In genomic region chr2:46161921-46162320, GRCh38 we compare ENCODE assay signal across 15 cellular contexts.
DNase-seq lines count a peak whose midpoint lies in the region; ATAC-seq and TF ChIP-seq lines count a peak whose summit lies in the region.
"Had no signal": no experiment of that assay in that cellular context is flagged by ENCODE, and none has a peak within 500 bp of the region (broad histone marks: within the 10 kb centered on the region; RNA-seq: fewer than 3 reads in every experiment).

No MANE protein-coding gene starts in this region.

- DNase-seq in PC-9 = no peak
- DNase-seq in coronary artery (ENCODE audit: low spot score) = peak; percentile 47
- DNase-seq in nephron progenitor cell = no peak
- no peak for DNase-seq in transverse colon
- DNase-seq in head of caudate nucleus = no peak
- no peak for DNase-seq in NCI-H1417 treated with DMSO at 0.1 percent for 48 hours (lab: John Stamatoyannopoulos, UW)
- DNase-seq: activated CD4-positive, alpha-beta T cell treated with anti-CD3 and anti-CD28 coated beads, Interleukin-2, amount 10 ng/mL, durations not matched to agents 7 days and 5 days; activated naive CD4-positive, alpha-beta T cell treated with anti-CD3 and anti-CD28 coated beads, Interleukin-2, amount 10 ng/mL, durations not matched to agents 7 days and 5 days; AML-193; NCI-H1930; NCI-H345; NK-92 treated with Interleukin-12 subunit alpha and Interleukin-12 subunit beta, amount 100 ng/mL, for 24 hours; stimulated activated CD4-positive, alpha-beta T cell treated with anti-CD3 and anti-CD28 coated beads, Interleukin-12 subunit alpha, Interleukin-12 subunit beta, amount 100 ng/mL, for 4 hours; testis had no signal

- TF ChIP-seq EP300 in transverse colon (IDR thresholded peaks at IDR 0.05; ENCODE audit: low read depth) = no peak

- no peaks in the 10 kb centered on the region for H3K9me3 Mint-ChIP-seq in nephron progenitor cell
- H3K9me3 Mint-ChIP-seq: activated CD4-positive, alpha-beta T cell treated with anti-CD3 and anti-CD28 coated beads, Interleukin-2, amount 10 ng/mL, durations not matched to agents 7 days and 5 days; activated naive CD4-positive, alpha-beta T cell treated with anti-CD3 and anti-CD28 coated beads, Interleukin-2, amount 10 ng/mL, durations not matched to agents 7 days and 5 days had no signal

- intact Hi-C loops in PC-9 (cut with micrococcal nuclease; ENCODE audit: unreplicated experiment) = no loop called here
- intact Hi-C loops in transverse colon (cut with DNase I; ENCODE audit: low total_unique reads) = no loop called here
- intact Hi-C loops in head of caudate nucleus (cut with DNase I) = no loop called here

- 75 to 79% methylated on average over 3 of the region's 3 CpGs for WGBS in transverse colon (ENCODE audit: low coverage in 1 of 2), 2 donors

- H3K4me1 Mint-ChIP-seq in nephron progenitor cell = peaks cover 40% of the 10 kb centered on the region
- H3K4me1 Mint-ChIP-seq: activated CD4-positive, alpha-beta T cell treated with anti-CD3 and anti-CD28 coated beads, Interleukin-2, amount 10 ng/mL, durations not matched to agents 7 days and 5 days had no signal

- no peak for ATAC-seq in GM18868 (IDR thresholded peaks at IDR 0.05; ENCODE audit: unreplicated experiment)

- H2AFZ ChIP-seq in PC-9 = no peak overlapping the region

- CTCF ChIA-PET in PC-9 (lab: Charles Lee) = no interaction called here

- POLR2A ChIA-PET in PC-9 (lab: Charles Lee; ENCODE audit: unreplicated experiment) = no interaction called here

- in situ Hi-C loops in transverse colon (cut with MboI; ENCODE audit: low pct_ligation_motif_present in 1 of 4, low pct_unique_long_range_greater_than_20kb in 1 of 4, low sequenced_read_pairs in 3 of 4) = no loop called here

- peaks cover 68% of the 10 kb centered on the region for H3K4me1 ChIP-seq in PC-9 (replicated peaks; ENCODE audit: insufficient read depth)
- peaks cover 12 to 29% (median 23%) of the 10 kb centered on the region in 4 donors for H3K4me1 ChIP-seq in transverse colon

- H3K27ac Mint-ChIP-seq in nephron progenitor cell = peak overlapping the region; percentile 11
- H3K27ac Mint-ChIP-seq: activated CD4-positive, alpha-beta T cell treated with anti-CD3 and anti-CD28 coated beads, Interleukin-2, amount 10 ng/mL, durations not matched to agents 7 days and 5 days; activated naive CD4-positive, alpha-beta T cell treated with anti-CD3 and anti-CD28 coated beads, Interleukin-2, amount 10 ng/mL, durations not matched to agents 7 days and 5 days had no signal

- peaks cover 7% of the 10 kb centered on the region for H3K27me3 Mint-ChIP-seq in nephron progenitor cell (ENCODE audit: low read depth, poor library complexity)
- H3K27me3 Mint-ChIP-seq: activated CD4-positive, alpha-beta T cell treated with anti-CD3 and anti-CD28 coated beads, Interleukin-2, amount 10 ng/mL, durations not matched to agents 7 days and 5 days; activated naive CD4-positive, alpha-beta T cell treated with anti-CD3 and anti-CD28 coated beads, Interleukin-2, amount 10 ng/mL, durations not matched to agents 7 days and 5 days had no signal

- no peaks in the 10 kb centered on the region for H3K36me3 Mint-ChIP-seq in nephron progenitor cell (ENCODE audit: low read depth)
- H3K36me3 Mint-ChIP-seq: activated naive CD4-positive, alpha-beta T cell treated with anti-CD3 and anti-CD28 coated beads, Interleukin-2, amount 10 ng/mL, durations not matched to agents 7 days and 5 days had no signal

- no peak overlapping the region for H3K4me3 Mint-ChIP-seq in nephron progenitor cell
- H3K4me3 Mint-ChIP-seq: activated CD4-positive, alpha-beta T cell treated with anti-CD3 and anti-CD28 coated beads, Interleukin-2, amount 10 ng/mL, durations not matched to agents 7 days and 5 days; activated naive CD4-positive, alpha-beta T cell treated with anti-CD3 and anti-CD28 coated beads, Interleukin-2, amount 10 ng/mL, durations not matched to agents 7 days and 5 days had no signal

- H3K27ac ChIP-seq in PC-9 = peak overlapping the region; percentile 96
- H3K27ac ChIP-seq in coronary artery = peak overlapping the region; percentile 47 to 68
- peak overlapping the region; percentile 1 to 23 (median 13) for H3K27ac ChIP-seq in transverse colon
- H3K27ac ChIP-seq: testis had no signal

- H3K36me3 ChIP-seq in PC-9 (ENCODE audit: low read depth) (no peaks in the 10 kb centered on the region), transverse colon (no peaks in the 10 kb centered on the region)

- no peak overlapping the region for H3K4me2 ChIP-seq in PC-9

- no peak for TF ChIP-seq CTCF in PC-9 (conservative IDR thresholded peaks at IDR 0.05)
- no peak for TF ChIP-seq CTCF in coronary artery (IDR thresholded peaks at IDR 0.05)
- no peak for TF ChIP-seq CTCF in nephron progenitor cell (IDR thresholded peaks at IDR 0.05)
- no peak for TF ChIP-seq CTCF in transverse colon (IDR thresholded peaks at IDR 0.05)

- H3K79me2 ChIP-seq in PC-9 (ENCODE audit: low read depth) = no peaks in the 10 kb centered on the region

- H4K20me1 ChIP-seq in PC-9 (ENCODE audit: insufficient read depth) = no peaks in the 10 kb centered on the region

- no peaks in the 10 kb centered on the region for H3K9me2 ChIP-seq in PC-9 (ENCODE audit: insufficient read depth)

- H3K9me3 ChIP-seq in PC-9 (ENCODE audit: insufficient read depth, low read depth) (no peaks in the 10 kb centered on the region), transverse colon (no peaks in the 10 kb centered on the region)
- H3K9me3 ChIP-seq: testis had no signal

- no peak for TF ChIP-seq POLR2A in transverse colon (IDR thresholded peaks at IDR 0.05)

- no peaks in the 10 kb centered on the region for H3K27me3 ChIP-seq in PC-9 (ENCODE audit: insufficient read depth, low read depth)
- no peaks in the 10 kb centered on the region for H3K27me3 ChIP-seq in transverse colon
- H3K27me3 ChIP-seq: testis had no signal

- no TSS peak for BruUV-seq in PC-9 (replicated peaks; lab: Mats Ljungman, UMichigan)

- no peak overlapping the region for H3K4me3 ChIP-seq in PC-9
- no peak overlapping the region for H3K4me3 ChIP-seq in coronary artery
- H3K4me3 ChIP-seq in transverse colon = no peak overlapping the region
- H3K4me3 ChIP-seq: testis had no signal

- peaks cover 38% of the 10 kb centered on the region for H3F3A ChIP-seq in PC-9 (ENCODE audit: insufficient read depth, low read depth)

Comparison
In these comparisons a context has a peak if more than half of its experiments do, and no peak if none do; other contexts are left out.
1. H3K27ac ChIP-seq: peak in every context shown above with its lines; median percentile 96 in PC-9; 58 in coronary artery; 13 in transverse colon.